In the genomic region with DNA sequence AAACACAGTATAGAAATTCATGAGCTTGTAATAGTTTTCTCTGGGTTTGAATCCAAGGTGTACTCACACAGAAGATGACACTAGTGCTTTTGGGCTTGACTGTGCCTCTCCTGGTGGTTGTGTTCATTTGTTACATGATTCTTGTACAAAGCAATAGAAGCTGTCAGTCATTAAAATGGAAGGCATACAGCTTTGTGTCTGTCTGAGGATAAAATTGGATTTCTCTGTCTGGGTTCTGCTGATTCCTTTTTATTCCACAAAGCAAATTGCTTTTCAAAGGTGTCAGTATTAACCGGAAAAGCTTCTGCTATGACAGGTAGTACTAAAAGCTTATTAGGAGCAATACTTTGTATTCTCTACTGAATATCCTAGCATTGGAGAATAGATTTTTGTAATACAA, we compare ENCODE assay signal across 25 cellular contexts.
"Had no signal": no experiment of that assay in that cellular context is flagged by ENCODE, and none has a peak within 500 bp of the region (broad histone marks: within the 10 kb centered on the region; RNA-seq: fewer than 3 reads in every experiment).

No MANE protein-coding gene starts in this region.

- H3K4me3 ChIP-seq: gastrocnemius medialis, mucosa of descending colon, pancreas, prostate gland, skin epidermis, thyroid gland, upper lobe of left lung, vagina had no signal

- H3K27me3 ChIP-seq: gastrocnemius medialis, pancreas, thyroid gland, upper lobe of left lung, vagina had no signal

- DNase-seq: activated CD4-positive, alpha-beta T cell treated with anti-CD3 and anti-CD28 coated beads for 1 hour; activated CD4-positive, alpha-beta T cell treated with anti-CD3 and anti-CD28 coated beads, Interleukin-2, amount 10 ng/mL, durations not matched to agents 7 days and 5 days; activated CD8-positive, alpha-beta T cell treated with anti-CD3 and anti-CD28 coated beads for 36 hours; activated naive CD8-positive, alpha-beta T cell treated with anti-CD3 and anti-CD28 coated beads, Interleukin-2, amount 50 U/mL, for 24 hours; activated T-cell treated with anti-CD3 and anti-CD28 coated beads, Interleukin-2, amount 50 U/mL, for 4 hours; dermis blood vessel endothelial cell; effector memory CD4-positive, alpha-beta T cell; gastrocnemius medialis; glutamatergic neuron; islet precursor cell; left cardiac atrium; left ventricle myocardium superior; mucosa of descending colon; nucleus accumbens; pancreas; retina; stimulated activated CD4-positive, alpha-beta T cell treated with anti-CD3 and anti-CD28 coated beads, Interleukin-4, amount 100 ng/mL, for 24 hours; stimulated activated naive CD8-positive, alpha-beta T cell treated with anti-CD3 and anti-CD28 coated beads, Interleukin-15, amount 100 ng/mL, for 72 hours; substantia nigra; T-helper 2 cell; thyroid gland; upper lobe of left lung had no signal

- H3K9me3 ChIP-seq: gastrocnemius medialis, mucosa of descending colon, pancreas, prostate gland, thyroid gland, upper lobe of left lung, vagina had no signal

- H3K27ac ChIP-seq: gastrocnemius medialis, pancreas, prostate gland, thyroid gland, upper lobe of left lung, vagina had no signal

- H3K4me1 ChIP-seq: gastrocnemius medialis, pancreas, prostate gland, thyroid gland, upper lobe of left lung, vagina had no signal

- H3K36me3 ChIP-seq: gastrocnemius medialis, pancreas, prostate gland, thyroid gland, upper lobe of left lung, vagina had no signal
